16 cellular contexts compared by ENCODE assay signal in the genomic region with DNA sequence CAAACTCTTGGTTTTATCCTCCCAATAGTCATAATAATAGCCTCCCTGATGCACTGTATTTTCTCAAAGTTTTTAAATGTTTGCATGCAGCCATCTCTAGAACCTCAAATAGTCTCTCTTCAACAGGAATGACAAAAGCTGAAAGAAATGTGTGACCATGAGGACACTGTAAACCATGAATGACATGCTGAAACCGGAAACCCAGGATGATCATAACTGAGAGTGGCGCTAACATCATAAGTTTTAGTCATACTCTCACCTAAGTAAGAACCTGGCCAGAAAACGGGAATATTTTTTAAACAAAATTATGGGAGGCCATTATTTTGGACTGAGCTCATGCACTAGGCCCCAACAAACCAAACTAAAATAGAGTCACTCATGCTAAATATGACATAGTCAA.
DNase-seq lines count a peak whose midpoint lies in the region; ATAC-seq, FAIRE-seq and TF ChIP-seq lines count a peak whose summit lies in the region.
"Had no signal": no experiment of that assay in that cellular context is flagged by ENCODE, and none has a peak within 500 bp of the region (broad histone marks: within the 10 kb centered on the region; RNA-seq: fewer than 3 reads in every experiment).

No MANE protein-coding gene starts in this region.

- no peak for TF ChIP-seq POLR2A in GM12878 (IDR thresholded peaks at IDR 0.05; ENCODE audit: low read depth, low read length)

- H3K4me3 ChIP-seq in GM12878, result no peak overlapping the region
- H3K4me3 ChIP-seq in smooth muscle cell, result no peak overlapping the region
- H3K4me3 ChIP-seq: BLaER1, HAP-1 had no signal

- CTCF ChIA-PET in GM12878 (lab: Yijun Ruan, JAX), result no interaction called here

- H3K79me2 ChIP-seq in GM12878 (ENCODE audit: control insufficient read depth, insufficient read depth, low read length) (no peaks in the 10 kb centered on the region), smooth muscle cell (ENCODE audit: low read depth) (no peaks in the 10 kb centered on the region)

- BruUV-seq in GM12878 (replicated peaks; lab: Mats Ljungman, UMichigan), result no TSS peak

- 55% methylated on average over 3 of the region's 3 CpGs for WGBS in GM12878 (ENCODE audit: insufficient coverage, insufficient replicate concordance, low lambda C conversion rate, missing lambda C conversion rate)
- 87% methylated on average over 3 of the region's 3 CpGs for WGBS in smooth muscle cell (ENCODE audit: low lambda C conversion rate)

- no peak overlapping the region for H3K9ac ChIP-seq in GM12878 (ENCODE audit: control insufficient read depth, insufficient read depth, low read length)
- no peak overlapping the region for H3K9ac ChIP-seq in smooth muscle cell (ENCODE audit: low read depth)
- H3K9ac ChIP-seq: BLaER1 had no signal

- in situ Hi-C loops in GM12878 (cut with MboI), result no loop called here

- TF ChIP-seq RAD21 in GM12878 (IDR thresholded peaks at IDR 0.05; ENCODE audit: insufficient read depth, low read depth, low read length), result no peak

- SMC1A ChIA-PET in GM12878 (lab: Charles Lee; ENCODE audit: uncharacterized antibody, unreplicated experiment), result interaction anchor here (1.1 to 1.4 kb wide), 2 partner anchors 21 to 26 kb away, joined by 3 to 5 read pairs; no protein-coding TSS in a partner anchor

- H3K4me1 ChIP-seq in GM12878 (ENCODE audit: control insufficient read depth, insufficient read depth, low read length), result no peaks in the 10 kb centered on the region
- no peaks in the 10 kb centered on the region for H3K4me1 ChIP-seq in smooth muscle cell (ENCODE audit: low read depth)
- H3K4me1 ChIP-seq: BLaER1, HAP-1 had no signal

- H2AFZ ChIP-seq in GM12878 (ENCODE audit: control insufficient read depth, low read depth, low read length), result no peak overlapping the region
- peak overlapping the region; percentile 45 for H2AFZ ChIP-seq in smooth muscle cell (ENCODE audit: low read depth)

- H3K9me3 ChIP-seq in GM12878 (replicated peaks; ENCODE audit: control insufficient read depth, insufficient read depth, low read length) (no peaks in the 10 kb centered on the region), smooth muscle cell (replicated peaks; ENCODE audit: low read depth) (no peaks in the 10 kb centered on the region)
- H3K9me3 ChIP-seq: BLaER1, HAP-1 had no signal

- ATAC-seq in activated T-cell treated with anti-CD3 and anti-CD28 coated beads, Interleukin-2, amount 50 U/mL, for 72 hours (replicated peaks in 1 of 2), result peak; percentile 43 to 80
- ATAC-seq in GM12878, result peak; percentile 46

- TF ChIP-seq EP300 in GM12878 (IDR thresholded peaks at IDR 0.05; ENCODE audit: borderline replicate concordance in 1 of 2, control insufficient read depth in 1 of 2, low read depth in 2 of 2, low read length in 2 of 2), result no peak

- RAD21 ChIA-PET in GM12878 (lab: Charles Lee; ENCODE audit: unreplicated experiment), result no interaction called here

- H3K27ac ChIP-seq in GM12878 (ENCODE audit: control insufficient read depth, insufficient read depth) (no peak overlapping the region), smooth muscle cell (ENCODE audit: low read depth) (peak overlapping the region; percentile 30)
- H3K27ac ChIP-seq: BLaER1, HL-60 had no signal

- H4K20me1 ChIP-seq in GM12878 (ENCODE audit: control insufficient read depth, insufficient read depth) (no peaks in the 10 kb centered on the region), smooth muscle cell (ENCODE audit: low read depth) (no peaks in the 10 kb centered on the region)
- H4K20me1 ChIP-seq: BLaER1 had no signal

- H3K27me3 Mint-ChIP-seq in activated T-cell treated with anti-CD3 and anti-CD28 coated beads, Interleukin-2, amount 50 U/mL, for 72 hours (ENCODE audit: low read depth), result no peaks in the 10 kb centered on the region
- H3K27me3 Mint-ChIP-seq in activated T-cell treated with anti-CD3 and anti-CD28 coated beads, Interleukin-2, amount 50 U/mL, for 24 hours, result no peaks in the 10 kb centered on the region
- H3K27me3 Mint-ChIP-seq: CD4-positive, alpha-beta memory T cell had no signal

- no peak for DNase-seq in activated T-cell treated with anti-CD3 and anti-CD28 coated beads, Interleukin-2, amount 50 U/mL, for 72 hours
- DNase-seq in activated T-cell treated with anti-CD3 and anti-CD28 coated beads, Interleukin-2, amount 50 U/mL, for 24 hours, result no peak
- DNase-seq in GM12878 (ENCODE audit: low read depth, low spot score) (no peak), smooth muscle cell (lab: John Stamatoyannopoulos, UW; ENCODE audit: unreplicated experiment) (no peak), NCI-H2227 treated with DMSO at 0.1 percent for 48 hours (lab: John Stamatoyannopoulos, UW) (no peak), D721Med (ENCODE audit: insufficient read length, low spot score) (no peak)
- no peak for DNase-seq in stimulated activated CD4-positive, alpha-beta T cell treated with anti-CD3 and anti-CD28 coated beads, Interleukin-4, amount 100 ng/mL, for 4 hours
- DNase-seq: 8988T; CD4-positive, alpha-beta memory T cell; DMS79 treated with DMSO at 0.1 percent for 48 hours; GF-D8 had no signal

- no peaks in the 10 kb centered on the region for H3K36me3 Mint-ChIP-seq in activated T-cell treated with anti-CD3 and anti-CD28 coated beads, Interleukin-2, amount 50 U/mL, for 72 hours (ENCODE audit: insufficient read depth in 2 of 2)
- no peaks in the 10 kb centered on the region for H3K36me3 Mint-ChIP-seq in activated T-cell treated with anti-CD3 and anti-CD28 coated beads, Interleukin-2, amount 50 U/mL, for 24 hours (ENCODE audit: low read depth)
- H3K36me3 Mint-ChIP-seq: CD14-positive monocyte; CD4-positive, alpha-beta memory T cell had no signal

- FAIRE-seq in GM12878 (lab: Jason Lieb, UNC) (no peak), D721Med (lab: Jason Lieb, UNC) (no peak)
- FAIRE-seq: GM19239 had no signal

- no peak for TF ChIP-seq CTCF in GM12878 (IDR thresholded peaks at IDR 0.05 in 2 of 3, conservative IDR thresholded peaks at IDR 0.05 in 1 of 3; ENCODE audit: control insufficient read depth in 2 of 3, extremely low read depth in 1 of 3, insufficient read depth in 1 of 3, low read depth in 3 of 3, low read length in 3 of 3)
- no peak for TF ChIP-seq CTCF in smooth muscle cell (IDR thresholded peaks at IDR 0.05; ENCODE audit: borderline replicate concordance, insufficient read depth, poor library complexity, severe bottlenecking)
- TF ChIP-seq CTCF in D721Med (IDR thresholded peaks at IDR 0.05; ENCODE audit: insufficient read depth, missing control alignments), result no peak

- H3K4me1 Mint-ChIP-seq in activated T-cell treated with anti-CD3 and anti-CD28 coated beads, Interleukin-2, amount 50 U/mL, for 72 hours (ENCODE audit: low read depth), result peaks cover 9% of the 10 kb centered on the region
- H3K4me1 Mint-ChIP-seq in activated T-cell treated with anti-CD3 and anti-CD28 coated beads, Interleukin-2, amount 50 U/mL, for 24 hours (ENCODE audit: low read depth), result peaks cover 6% of the 10 kb centered on the region
- H3K4me1 Mint-ChIP-seq: CD14-positive monocyte; CD4-positive, alpha-beta memory T cell had no signal

- POLR2A ChIA-PET in GM12878 (lab: Charles Lee), result no interaction called here

- no peak overlapping the region for H3K27ac Mint-ChIP-seq in activated T-cell treated with anti-CD3 and anti-CD28 coated beads, Interleukin-2, amount 50 U/mL, for 72 hours
- no peak overlapping the region for H3K27ac Mint-ChIP-seq in activated T-cell treated with anti-CD3 and anti-CD28 coated beads, Interleukin-2, amount 50 U/mL, for 24 hours
- H3K27ac Mint-ChIP-seq: CD14-positive monocyte; CD4-positive, alpha-beta memory T cell had no signal

- H3K36me3 ChIP-seq in GM12878 (ENCODE audit: control insufficient read depth in 2 of 2, insufficient read depth in 2 of 2, low read length in 1 of 2) (no peaks in the 10 kb centered on the region), smooth muscle cell (ENCODE audit: low read depth) (no peaks in the 10 kb centered on the region)
- H3K36me3 ChIP-seq: BLaER1, HAP-1 had no signal

- H3K4me2 ChIP-seq in GM12878 (ENCODE audit: control insufficient read depth, insufficient read depth) (no peak overlapping the region), smooth muscle cell (no peak overlapping the region)
- H3K4me2 ChIP-seq: BLaER1 had no signal

- peaks cover 0 to under 1% of the 10 kb centered on the region in 2 donors for H3K9me3 Mint-ChIP-seq in activated T-cell treated with anti-CD3 and anti-CD28 coated beads, Interleukin-2, amount 50 U/mL, for 72 hours
- no peaks in the 10 kb centered on the region for H3K9me3 Mint-ChIP-seq in activated T-cell treated with anti-CD3 and anti-CD28 coated beads, Interleukin-2, amount 50 U/mL, for 24 hours
- H3K9me3 Mint-ChIP-seq: CD4-positive, alpha-beta memory T cell had no signal

- H3K27me3 ChIP-seq in GM12878 (replicated peaks in 1 of 2; ENCODE audit: control insufficient read depth in 2 of 2, insufficient read depth in 2 of 2, low read length in 1 of 2) (no peaks in the 10 kb centered on the region), smooth muscle cell (ENCODE audit: low read depth) (no peaks in the 10 kb centered on the region)
- H3K27me3 ChIP-seq: BLaER1 had no signal

- no peak overlapping the region for H3K4me3 Mint-ChIP-seq in activated T-cell treated with anti-CD3 and anti-CD28 coated beads, Interleukin-2, amount 50 U/mL, for 72 hours
- no peak overlapping the region for H3K4me3 Mint-ChIP-seq in activated T-cell treated with anti-CD3 and anti-CD28 coated beads, Interleukin-2, amount 50 U/mL, for 24 hours
- H3K4me3 Mint-ChIP-seq: CD14-positive monocyte; CD4-positive, alpha-beta memory T cell had no signal

- intact Hi-C loops in GM12878 (cut with micrococcal nuclease; ENCODE audit: unreplicated experiment), result no loop called here

- H3F3A ChIP-seq in smooth muscle cell (ENCODE audit: low read depth), result no peaks in the 10 kb centered on the region

TF ChIP-seq in GM12878, 131 proteins besides CTCF, POLR2A, EP300 and RAD21:
- TF ChIP-seq ETV6 (conservative IDR thresholded peaks at IDR 0.05 in 1 of 2, IDR thresholded peaks at IDR 0.05 in 1 of 2; ENCODE audit: borderline replicate concordance in 1 of 2, low read depth in 1 of 2), result no peak
- TF ChIP-seq BACH1 (IDR thresholded peaks at IDR 0.05; ENCODE audit: borderline replicate concordance), result no peak
- TF ChIP-seq YBX1 (IDR thresholded peaks at IDR 0.05), result no peak
TF ChIP-seq in GM12878: peak in this region for 0.
